15 cellular contexts compared by ENCODE assay signal in the genomic region with DNA sequence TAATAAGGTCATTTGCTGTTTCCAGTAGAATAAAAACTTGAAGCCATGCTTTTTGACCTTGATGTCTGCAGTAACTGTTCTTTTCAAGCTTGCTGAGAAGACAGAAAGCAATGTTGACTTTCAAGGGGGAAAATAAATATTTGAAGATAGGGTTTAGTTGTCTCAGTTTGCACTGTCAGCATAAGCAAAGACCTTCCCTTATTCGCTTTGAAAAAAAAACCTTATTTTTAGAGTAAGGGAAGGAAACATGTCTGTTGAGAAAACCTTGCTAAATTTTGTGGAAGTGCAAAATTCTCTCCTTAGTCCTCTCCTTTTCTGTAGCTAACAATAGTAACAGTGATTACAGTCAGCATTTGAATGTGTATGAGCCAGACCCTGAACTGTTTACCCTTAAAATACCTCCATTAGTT. TPM values are rescaled to one million over a fixed set of nuclear protein-coding genes. Genes with fewer than 3 reads are reported as not detected.
DNase-seq lines count a peak whose midpoint lies in the region; ATAC-seq, FAIRE-seq and TF ChIP-seq lines count a peak whose summit lies in the region.
"Had no signal": no experiment of that assay in that cellular context is flagged by ENCODE, and none has a peak within 500 bp of the region (broad histone marks: within the 10 kb centered on the region; RNA-seq: fewer than 3 reads in every experiment).

No MANE protein-coding gene starts in this region.

- H3K4me3 ChIP-seq in left ventricle myocardium inferior, result no peak overlapping the region
- H3K4me3 ChIP-seq: neural progenitor cell, thyroid gland had no signal

- H3K36me3 ChIP-seq in left ventricle myocardium inferior, result no peaks in the 10 kb centered on the region
- H3K36me3 ChIP-seq: neural progenitor cell, thyroid gland had no signal

- no peak for TF ChIP-seq CTCF in left ventricle myocardium inferior (IDR thresholded peaks at IDR 0.05; ENCODE audit: borderline replicate concordance)

- H3K9me3 ChIP-seq in left ventricle myocardium inferior (replicated peaks), result no peaks in the 10 kb centered on the region
- H3K9me3 ChIP-seq: thyroid gland had no signal

- FAIRE-seq in islet of Langerhans (lab: Jason Lieb, UNC), result peak; percentile 43
- no peak for FAIRE-seq in GM12892 (lab: Jason Lieb, UNC)
- FAIRE-seq: endothelial cell of umbilical vein, small intestine had no signal

- TF ChIP-seq POLR2A in GM12892 (IDR thresholded peaks at IDR 0.05; ENCODE audit: low read depth, low read length), result no peak

- no peaks in the 10 kb centered on the region for H3K27me3 ChIP-seq in left ventricle myocardium inferior (ENCODE audit: low read depth)
- H3K27me3 ChIP-seq: neural progenitor cell, thyroid gland had no signal

- H3K27ac ChIP-seq in left ventricle myocardium inferior (replicated peaks), result peak overlapping the region; percentile 41
- H3K27ac ChIP-seq: neural progenitor cell, thyroid gland had no signal

- H3K4me1 ChIP-seq in left ventricle myocardium inferior, result peaks cover 95% of the 10 kb centered on the region

- no peak for ATAC-seq in GM21526 (IDR thresholded peaks at IDR 0.05; ENCODE audit: low FRiP score, unreplicated experiment)
- ATAC-seq in HG03439 (IDR thresholded peaks at IDR 0.05; ENCODE audit: unreplicated experiment), result no peak

- intact Hi-C loops in left ventricle myocardium inferior (cut with micrococcal nuclease), result no loop called here
- intact Hi-C loops in cardiac septum (cut with DNase I), result no loop called here

- DNase-seq in left ventricle myocardium inferior (no peak), cardiac septum (ENCODE audit: low spot score) (no peak), SKM-1 treated with dmso at 0.1 percent for 144 hours (lab: John Stamatoyannopoulos, UW; ENCODE audit: unreplicated experiment) (peak; percentile 30), iPS-NIHi11 (ENCODE audit: low spot score) (no peak), GM12892 (ENCODE audit: insufficient read length) (no peak)
- DNase-seq: activated naive CD4-positive, alpha-beta T cell; NCI-H1105; NCI-H226; small intestine; thyroid gland had no signal

RNA-seq across cellular contexts. Expression of a gene that starts 43.1 kb away (rescaled TPM):
- total RNA-seq in left ventricle myocardium inferior (102 TPM), cardiac septum (135 TPM)
- polyA plus RNA-seq in GM12892 (2012; ENCODE audit: missing spikeins), result 3.9 TPM
